ENCODE assay signal across 1 cellular context in the genomic region with DNA sequence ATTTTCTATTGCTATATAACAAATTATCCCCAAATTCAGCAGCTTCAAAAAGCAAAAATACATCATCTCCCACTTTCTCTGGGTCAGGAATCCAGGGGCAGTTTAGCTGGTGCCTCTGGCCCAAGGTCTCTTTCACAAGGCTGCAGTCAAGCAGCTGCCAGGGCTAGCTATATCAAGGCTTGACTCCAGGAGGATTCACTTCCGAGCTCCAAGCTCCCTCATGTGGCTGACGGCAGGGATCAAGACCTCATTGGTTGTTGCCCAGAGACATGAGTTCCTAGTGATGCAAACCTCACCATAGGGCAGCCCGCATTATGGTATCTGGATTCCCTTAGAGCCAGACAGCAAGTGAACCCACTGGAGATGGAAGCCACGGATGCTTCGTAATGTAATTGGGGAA.
A peak's percentile ranks its signal among the peaks of the same experiment; 100 is the strongest.
TF ChIP-seq lines count a peak whose summit lies in the region.

No MANE protein-coding gene starts in this region.

TF ChIP-seq in HepG2, 621 proteins besides CTCF, POLR2A, EP300 and RAD21 (continued from another document):
- TF ChIP-seq, protein P1, sequence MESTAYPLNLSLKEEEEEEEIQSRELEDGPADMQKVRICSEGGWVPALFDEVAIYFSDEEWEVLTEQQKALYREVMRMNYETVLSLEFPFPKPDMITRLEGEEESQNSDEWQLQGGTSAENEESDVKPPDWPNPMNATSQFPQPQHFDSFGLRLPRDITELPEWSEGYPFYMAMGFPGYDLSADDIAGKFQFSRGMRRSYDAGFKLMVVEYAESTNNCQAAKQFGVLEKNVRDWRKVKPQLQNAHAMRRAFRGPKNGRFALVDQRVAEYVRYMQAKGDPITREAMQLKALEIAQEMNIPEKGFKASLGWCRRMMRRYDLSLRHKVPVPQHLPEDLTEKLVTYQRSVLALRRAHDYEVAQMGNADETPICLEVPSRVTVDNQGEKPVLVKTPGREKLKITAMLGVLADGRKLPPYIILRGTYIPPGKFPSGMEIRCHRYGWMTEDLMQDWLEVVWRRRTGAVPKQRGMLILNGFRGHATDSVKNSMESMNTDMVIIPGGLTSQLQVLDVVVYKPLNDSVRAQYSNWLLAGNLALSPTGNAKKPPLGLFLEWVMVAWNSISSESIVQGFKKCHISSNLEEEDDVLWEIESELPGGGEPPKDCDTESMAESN (CRISPR knock-in tag; conservative IDR thresholded peaks at IDR 0.05) = no peak
- TF ChIP-seq PHB2 (IDR thresholded peaks at IDR 0.05; ENCODE audit: partially characterized antibody) (no peak), ZMYM4 (CRISPR knock-in tag; IDR thresholded peaks at IDR 0.05) (0 out of 2 replicates have a peak, but pooled peaks have one; percentile 17), ZMYM3 (CRISPR knock-in tag; IDR thresholded peaks at IDR 0.05) (no peak), HOXA5 (CRISPR knock-in tag; IDR thresholded peaks at IDR 0.05) (no peak), HIVEP1 (CRISPR knock-in tag; IDR thresholded peaks at IDR 0.05) (no peak), EZH2 (conservative IDR thresholded peaks at IDR 0.05; ENCODE audit: low read depth, low read length) (no peak), KLF15 (CRISPR knock-in tag; IDR thresholded peaks at IDR 0.05; ENCODE audit: borderline replicate concordance) (no peak), MXI1 (IDR thresholded peaks at IDR 0.05; ENCODE audit: borderline replicate concordance, low read depth, low read length) (no peak), KDM2A (CRISPR knock-in tag; IDR thresholded peaks at IDR 0.05; ENCODE audit: borderline replicate concordance, low read depth) (peak; percentile 45; the same call in 1 of the 2 replicates), ZNF777 (CRISPR knock-in tag; IDR thresholded peaks at IDR 0.05) (no peak), ZNF839 (CRISPR knock-in tag; IDR thresholded peaks at IDR 0.05; ENCODE audit: borderline replicate concordance) (no peak), TFDP2 (CRISPR knock-in tag; IDR thresholded peaks at IDR 0.05) (no peak), HNRNPH1 (optimal IDR thresholded peaks at IDR 0.05; ENCODE audit: low read depth, low read length) (no peak), FOXA3 (CRISPR knock-in tag; IDR thresholded peaks at IDR 0.05) (0 out of 2 replicates have a peak, but pooled peaks have one; percentile 11), ZFP91 (CRISPR knock-in tag; IDR thresholded peaks at IDR 0.05; ENCODE audit: borderline replicate concordance) (no peak), BHLHE40 (IDR thresholded peaks at IDR 0.05; ENCODE audit: low read length) (no peak), RFXAP (CRISPR knock-in tag; IDR thresholded peaks at IDR 0.05; ENCODE audit: borderline replicate concordance) (no peak), ATF7 (IDR thresholded peaks at IDR 0.05) (no peak), ATF7 (CRISPR knock-in tag; IDR thresholded peaks at IDR 0.05) (no peak), SRSF9 (IDR thresholded peaks at IDR 0.05; ENCODE audit: borderline replicate concordance, insufficient read depth, low read depth, low read length, poor library complexity, severe bottlenecking) (no peak), SP1 (IDR thresholded peaks at IDR 0.05) (no peak), SP1 (CRISPR knock-in tag; IDR thresholded peaks at IDR 0.05) (no peak), ZFAT (CRISPR knock-in tag; conservative IDR thresholded peaks at IDR 0.05) (no peak), ZGPAT (CRISPR knock-in tag; IDR thresholded peaks at IDR 0.05) (0 out of 2 replicates have a peak, but pooled peaks have one; percentile 24), HNF1B (CRISPR knock-in tag; IDR thresholded peaks at IDR 0.05) (0 out of 2 replicates have a peak, but pooled peaks have one; percentile 32), KAT2B (IDR thresholded peaks at IDR 0.05; ENCODE audit: borderline replicate concordance, low read depth, low read length) (no peak), KLF9 (CRISPR knock-in tag; IDR thresholded peaks at IDR 0.05; ENCODE audit: low read depth) (no peak), ZNF737 (CRISPR knock-in tag; IDR thresholded peaks at IDR 0.05; ENCODE audit: borderline replicate concordance) (no peak)
- TF ChIP-seq, protein P2, sequence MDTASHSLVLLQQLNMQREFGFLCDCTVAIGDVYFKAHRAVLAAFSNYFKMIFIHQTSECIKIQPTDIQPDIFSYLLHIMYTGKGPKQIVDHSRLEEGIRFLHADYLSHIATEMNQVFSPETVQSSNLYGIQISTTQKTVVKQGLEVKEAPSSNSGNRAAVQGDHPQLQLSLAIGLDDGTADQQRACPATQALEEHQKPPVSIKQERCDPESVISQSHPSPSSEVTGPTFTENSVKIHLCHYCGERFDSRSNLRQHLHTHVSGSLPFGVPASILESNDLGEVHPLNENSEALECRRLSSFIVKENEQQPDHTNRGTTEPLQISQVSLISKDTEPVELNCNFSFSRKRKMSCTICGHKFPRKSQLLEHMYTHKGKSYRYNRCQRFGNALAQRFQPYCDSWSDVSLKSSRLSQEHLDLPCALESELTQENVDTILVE (CRISPR knock-in tag; IDR thresholded peaks at IDR 0.05) = no peak
TF ChIP-seq in HepG2: peak in this region for 25.
